In genomic region chr1:178060789-178061556, GRCh38 we compare ENCODE assay signal across 10 cellular contexts. TPM values are rescaled to one million over a fixed set of nuclear protein-coding genes. Genes with fewer than 3 reads are reported as not detected.
A peak's percentile ranks its signal among the peaks of the same experiment; 100 is the strongest.
DNase-seq lines count a peak whose midpoint lies in the region; ATAC-seq, FAIRE-seq and TF ChIP-seq lines count a peak whose summit lies in the region.
"Had no signal": no experiment of that assay in that cellular context is flagged by ENCODE, and none has a peak within 500 bp of the region (broad histone marks: within the 10 kb centered on the region; RNA-seq: fewer than 3 reads in every experiment).

No MANE protein-coding gene starts in this region.

- WGBS in K562 (ENCODE audit: insufficient coverage, low coverage, missing lambda C conversion rate) = 2% methylated on average over 9 of the region's 9 CpGs

- no peak overlapping the region for H3K4me2 ChIP-seq in K562 (ENCODE audit: insufficient read depth, low read length)

- no peaks in the 10 kb centered on the region for H4K20me1 ChIP-seq in K562 (replicated peaks; ENCODE audit: control insufficient read depth, insufficient read depth, low read length)

- H3K9me1 ChIP-seq in K562 (ENCODE audit: control insufficient read depth, insufficient read depth, low read length) = no peaks in the 10 kb centered on the region

- no peak for TF ChIP-seq POLR2A in K562 (conservative IDR thresholded peaks at IDR 0.05)

- H3K9me3 ChIP-seq in K562 (replicated peaks; ENCODE audit: control insufficient read depth, insufficient read depth, low read depth, low read length) (no peaks in the 10 kb centered on the region), iPS-15b (ENCODE audit: control insufficient read depth, insufficient read depth, low read length) (no peaks in the 10 kb centered on the region), stomach smooth muscle (ENCODE audit: control insufficient read depth in 2 of 2, low read length in 2 of 2) (no peaks in the 10 kb centered on the region)

- H3K27me3 ChIP-seq in K562 (ENCODE audit: control insufficient read depth in 2 of 2, insufficient read depth in 2 of 2, low read length in 2 of 2) (no peaks in the 10 kb centered on the region), iPS-15b (ENCODE audit: control insufficient read depth, insufficient read depth, low read length) (no peaks in the 10 kb centered on the region), stomach smooth muscle (ENCODE audit: control insufficient read depth in 1 of 2, insufficient read depth in 2 of 2, low read length in 2 of 2) (no peaks in the 10 kb centered on the region)

- no peak for TF ChIP-seq RAD21 in K562 (CRISPR knock-in tag; conservative IDR thresholded peaks at IDR 0.05 in 1 of 2, IDR thresholded peaks at IDR 0.05 in 1 of 2)

- H3K27ac ChIP-seq in K562 (ENCODE audit: extremely low read depth, low read depth, low read length) = no peak overlapping the region
- peak overlapping the region; percentile 6 for H3K27ac ChIP-seq in stomach smooth muscle (ENCODE audit: low read length)

- no peaks in the 10 kb centered on the region for H3K27me3 Mint-ChIP-seq in stimulated activated naive CD8-positive, alpha-beta T cell treated with anti-CD3 and anti-CD28 coated beads, Interleukin-15, amount 100 ng/mL, for 72 hours
- H3K27me3 Mint-ChIP-seq: activated CD4-positive, alpha-beta T cell treated with anti-CD3 and anti-CD28 coated beads, Interleukin-2, amount 10 ng/mL, durations not matched to agents 7 days and 5 days had no signal

- no peak for TF ChIP-seq CTCF in K562 (IDR thresholded peaks at IDR 0.05 in 2 of 3, conservative IDR thresholded peaks at IDR 0.05 in 1 of 3; ENCODE audit: insufficient read depth in 2 of 3, low read depth in 1 of 3, low read length in 3 of 3)

- no peaks in the 10 kb centered on the region for H3K4me1 Mint-ChIP-seq in stimulated activated naive CD8-positive, alpha-beta T cell treated with anti-CD3 and anti-CD28 coated beads, Interleukin-15, amount 100 ng/mL, for 72 hours
- H3K4me1 Mint-ChIP-seq: activated CD4-positive, alpha-beta T cell treated with anti-CD3 and anti-CD28 coated beads, Interleukin-2, amount 10 ng/mL, durations not matched to agents 7 days and 5 days had no signal

- BruUV-seq in K562 (replicated peaks; lab: Mats Ljungman, UMichigan) = no TSS peak

- H3K4me3 ChIP-seq in K562 (no peak overlapping the region), iPS-15b (ENCODE audit: low read depth, low read length) (peak overlapping the region; percentile 4), stomach smooth muscle (ENCODE audit: low read length in 2 of 2) (no peak overlapping the region)

- CTCF ChIA-PET in K562 (lab: Yijun Ruan, JAX; ENCODE audit: low intra/inter-chr PET ratio) = no interaction called here

- H2AFZ ChIP-seq in K562 (ENCODE audit: low read depth, low read length) = no peak overlapping the region

- no peak for TF ChIP-seq EP300 in K562 (IDR thresholded peaks at IDR 0.05; ENCODE audit: low read length)

- in situ Hi-C loops in K562 (cut with MboI) = no loop called here

- no peak overlapping the region for H3K4me3 Mint-ChIP-seq in stimulated activated naive CD8-positive, alpha-beta T cell treated with anti-CD3 and anti-CD28 coated beads, Interleukin-15, amount 100 ng/mL, for 72 hours
- H3K4me3 Mint-ChIP-seq: activated CD4-positive, alpha-beta T cell treated with anti-CD3 and anti-CD28 coated beads, Interleukin-2, amount 10 ng/mL, durations not matched to agents 7 days and 5 days had no signal

- intact Hi-C loops in K562 (cut with micrococcal nuclease) = no loop called here

- H3K4me1 ChIP-seq in K562 (replicated peaks in 1 of 2; ENCODE audit: control insufficient read depth in 2 of 2, insufficient read depth in 2 of 2, low read length in 2 of 2) (no peaks in the 10 kb centered on the region), iPS-15b (ENCODE audit: control insufficient read depth, insufficient read depth, low read length) (peaks cover 30% of the 10 kb centered on the region), stomach smooth muscle (ENCODE audit: control insufficient read depth, insufficient read depth, low read length) (peaks cover 17% of the 10 kb centered on the region)

- POLR2A ChIA-PET in K562 (lab: Yijun Ruan, JAX) = interaction anchor here (1.0 kb wide), 1 partner anchor 9 kb away, joined by 3 read pairs; no protein-coding TSS in a partner anchor

- H3K79me2 ChIP-seq in K562 (ENCODE audit: control insufficient read depth, insufficient read depth, low read length) = no peaks in the 10 kb centered on the region

- H3K9ac ChIP-seq in K562 (ENCODE audit: insufficient read depth in 1 of 2, low read depth in 2 of 2, low read length in 2 of 2) (no peak overlapping the region), iPS-15b (ENCODE audit: low read depth, low read length) (no peak overlapping the region), stomach smooth muscle (ENCODE audit: low read length in 2 of 2) (no peak overlapping the region)

- no peaks in the 10 kb centered on the region for H3K36me3 ChIP-seq in K562 (ENCODE audit: control insufficient read depth, insufficient read depth, low read length)
- H3K36me3 ChIP-seq in iPS-15b (ENCODE audit: control insufficient read depth, insufficient read depth, low read length) = no peaks in the 10 kb centered on the region
- H3K36me3 ChIP-seq in stomach smooth muscle (ENCODE audit: control insufficient read depth in 2 of 2, insufficient read depth in 2 of 2, low read length in 2 of 2) = no peaks in the 10 kb centered on the region

- H3K27ac Mint-ChIP-seq in stimulated activated naive CD8-positive, alpha-beta T cell treated with anti-CD3 and anti-CD28 coated beads, Interleukin-15, amount 100 ng/mL, for 72 hours = no peak overlapping the region
- H3K27ac Mint-ChIP-seq: activated CD4-positive, alpha-beta T cell treated with anti-CD3 and anti-CD28 coated beads, Interleukin-2, amount 10 ng/mL, durations not matched to agents 7 days and 5 days had no signal

- H3K9me3 Mint-ChIP-seq in stimulated activated naive CD8-positive, alpha-beta T cell treated with anti-CD3 and anti-CD28 coated beads, Interleukin-15, amount 100 ng/mL, for 72 hours = peaks cover 0 to 12% of the 10 kb centered on the region in 2 donors

- DNase-seq in HTR-8/SVneo (ENCODE audit: insufficient read length, low spot score) (peak; percentile 42), K562 (ENCODE audit: extremely low read depth in 1 of 4, low spot score in 3 of 4) (no peak)
- no peak for DNase-seq in stimulated activated naive CD8-positive, alpha-beta T cell treated with anti-CD3 and anti-CD28 coated beads, Interleukin-15, amount 100 ng/mL, for 72 hours
- DNase-seq in stimulated activated CD4-positive, alpha-beta T cell treated with anti-CD3 and anti-CD28 coated beads, Interleukin-12 subunit alpha, Interleukin-12 subunit beta, amount 100 ng/mL, for 4 hours = no peak
- DNase-seq: activated CD4-positive, alpha-beta T cell treated with anti-CD3 and anti-CD28 coated beads, Interleukin-2, amount 10 ng/mL, durations not matched to agents 7 days and 5 days; KBM-7 had no signal

- ATAC-seq in K562 = no peak
- ATAC-seq in stimulated activated naive CD8-positive, alpha-beta T cell treated with anti-CD3 and anti-CD28 coated beads, Interleukin-15, amount 100 ng/mL, for 72 hours = no peak
- no peak for ATAC-seq in GM21515 (IDR thresholded peaks at IDR 0.05; ENCODE audit: unreplicated experiment)
- no peak for ATAC-seq in GM19351 (IDR thresholded peaks at IDR 0.05; ENCODE audit: unreplicated experiment)

- no peak for FAIRE-seq in HTR-8/SVneo (lab: Jason Lieb, UNC)
- FAIRE-seq in K562 (lab: Jason Lieb, UNC) = no peak

TF ChIP-seq in K562, 482 proteins besides CTCF, POLR2A, EP300 and RAD21 (continues in another document):
- no peak for TF ChIP-seq MTA2 (IDR thresholded peaks at IDR 0.05; ENCODE audit: low read depth)
- no peak for TF ChIP-seq HNRNPUL1 (IDR thresholded peaks at IDR 0.05; ENCODE audit: low read length)
- TF ChIP-seq ZC3H8 (IDR thresholded peaks at IDR 0.05) = no peak
- TF ChIP-seq CEBPG (CRISPR knock-in tag; IDR thresholded peaks at IDR 0.05) = no peak
- peak; percentile 21 to 65; a peak in 2 of 4 replicates for TF ChIP-seq CEBPG (tag; conservative IDR thresholded peaks at IDR 0.05 in 1 of 2, IDR thresholded peaks at IDR 0.05 in 1 of 2)
- TF ChIP-seq ARID1B (IDR thresholded peaks at IDR 0.05) = no peak
- no peak for TF ChIP-seq NKRF (IDR thresholded peaks at IDR 0.05; ENCODE audit: borderline replicate concordance)
- no peak for TF ChIP-seq CTBP1 (IDR thresholded peaks at IDR 0.05; ENCODE audit: borderline replicate concordance)
- no peak for TF ChIP-seq NUFIP1 (IDR thresholded peaks at IDR 0.05; ENCODE audit: partially characterized antibody)

RNA-seq across cellular contexts. Expression of gene RASAL2, which starts 32.9 kb away (rescaled TPM):
- 1.2 and 4.8 TPM in 2 replicates for total RNA-seq in K562 (2011; cell fraction: chromatin; rRNA removed; ENCODE audit: low replicate concordance)
- 0.67 and 1.7 TPM in 2 replicates for total RNA-seq in K562 (2011; cell fraction: nucleolus; rRNA removed)
- 1.5 and 2.7 TPM in 2 replicates for total RNA-seq in K562 (2011; cell fraction: nucleoplasm; rRNA removed)
- total RNA-seq in K562 (2014; rRNA removed) = 0.27 and 0.69 TPM in 2 replicates
- total RNA-seq in K562 (2014; rRNA removed; fragmentation: Illumina TruSeq; extraction: Trizol) = 0.80 and 0.91 TPM in 2 replicates
- total RNA-seq in K562 (2015; rRNA removed; fragmentation: Illumina TruSeq; extraction: Trizol) = 0.62 and 0.79 TPM in 2 replicates
- 1.0 and 1.3 TPM in 2 replicates for total RNA-seq in K562 (2021)
- polyA plus RNA-seq in K562 (2011; rRNA removed) = 0.16 and 0.57 TPM in 2 replicates
- polyA plus RNA-seq in K562 (2011; cell fraction: cytosol; rRNA removed) = 0.24 and 0.78 TPM in 2 replicates
- polyA plus RNA-seq in K562 (2011; cell fraction: nucleus; rRNA removed) = 0.48 and 1.7 TPM in 2 replicates
- polyA plus RNA-seq in K562 (2012) = 0.44 and 0.53 TPM in 2 replicates
- polyA plus RNA-seq in K562 (2014; fragmentation: Illumina TruSeq; extraction: Trizol) = 0.58 and 0.70 TPM in 2 replicates
- under 1 TPM; 0.13 to 0.17 TPM for polyA plus RNA-seq in K562 (2014; fragmentation: Nextera tagmentation; extraction: Ambion mirVana)
- 0.46 and 0.88 TPM in 2 replicates for polyA plus RNA-seq in K562 (2014; rRNA removed)
- polyA minus RNA-seq in K562 (2011; rRNA and poly(A)+ RNA removed) = 0.54 and 2.5 TPM in 2 replicates
- polyA minus RNA-seq in K562 (2011; cell fraction: cytosol; rRNA and poly(A)+ RNA removed) = 0.82 and 1.0 TPM in 2 replicates
- polyA minus RNA-seq in K562 (2011; cell fraction: nucleus; rRNA and poly(A)+ RNA removed) = 0.89 and 2.3 TPM in 2 replicates
- total RNA-seq: activated CD4-positive, alpha-beta T cell treated with anti-CD3 and anti-CD28 coated beads, Interleukin-2, amount 10 ng/mL, durations not matched to agents 7 days and 5 days had no signal
